ENCODE assay signal across 9 cellular contexts in the genomic region with DNA sequence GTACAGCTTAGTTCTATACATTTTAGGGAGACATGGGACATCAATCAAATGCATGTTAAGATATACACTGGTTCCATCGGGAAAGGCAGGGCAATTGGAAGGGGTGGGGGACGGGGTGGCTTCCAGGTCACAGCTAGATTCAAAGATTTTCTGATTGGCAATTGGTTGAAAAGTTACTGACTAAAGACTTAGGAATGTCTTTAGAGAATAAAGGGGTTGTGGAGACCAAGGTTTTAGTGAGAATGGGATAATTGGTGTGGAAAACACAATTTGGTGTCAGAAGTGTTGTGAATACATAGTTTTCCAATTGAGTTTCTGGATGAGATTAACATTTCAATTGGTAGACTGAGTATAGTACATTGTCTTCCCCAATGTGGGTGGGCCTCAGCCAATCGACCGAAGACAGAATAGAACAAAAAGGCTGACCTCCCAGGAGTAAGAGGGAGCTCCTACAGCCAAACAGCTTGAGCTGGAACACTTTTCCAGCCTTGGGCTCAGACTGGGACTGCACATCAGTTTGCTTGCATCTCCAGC. TPM values are rescaled to one million over a fixed set of nuclear protein-coding genes. Genes with fewer than 3 reads are reported as not detected.
A peak's percentile ranks its signal among the peaks of the same experiment; 100 is the strongest.
DNase-seq lines count a peak whose midpoint lies in the region; ATAC-seq and TF ChIP-seq lines count a peak whose summit lies in the region.
"Had no signal": no experiment of that assay in that cellular context is flagged by ENCODE, and none has a peak within 500 bp of the region (broad histone marks: within the 10 kb centered on the region; RNA-seq: fewer than 3 reads in every experiment).

No MANE protein-coding gene starts in this region.

- H3K4ac ChIP-seq in mesenchymal stem cell (ENCODE audit: low read depth in 1 of 2, low read length in 2 of 2) = no peak overlapping the region

- H2BK15ac ChIP-seq in mesenchymal stem cell (ENCODE audit: low read depth, poor library complexity, severe bottlenecking) = no peak overlapping the region

- no peak overlapping the region for H2BK120ac ChIP-seq in mesenchymal stem cell (ENCODE audit: low read depth, low read length)

- ATAC-seq in Right ventricle myocardium superior (ENCODE audit: poor library complexity) = peak; percentile 22
- peak; percentile 33 for ATAC-seq in thoracic aorta (ENCODE audit: insufficient number of reproducible peaks, low FRiP score, low read depth)
- no peak for ATAC-seq in HG03432 (IDR thresholded peaks at IDR 0.05; ENCODE audit: unreplicated experiment)
- no peak for ATAC-seq in HG02840 (IDR thresholded peaks at IDR 0.05; ENCODE audit: low FRiP score, unreplicated experiment)

- H2AK5ac ChIP-seq in mesenchymal stem cell (ENCODE audit: low read length, severe bottlenecking) = peak overlapping the region; percentile 35

- no peak overlapping the region for H3K14ac ChIP-seq in mesenchymal stem cell (ENCODE audit: low read length in 2 of 2)

- no peak overlapping the region for H2BK12ac ChIP-seq in mesenchymal stem cell (ENCODE audit: low read length in 2 of 2)

- H4K8ac ChIP-seq in mesenchymal stem cell (ENCODE audit: low read length) = no peak overlapping the region

- TF ChIP-seq CTCF in right atrium auricular region (IDR thresholded peaks at IDR 0.05) = no peak
- no peak for TF ChIP-seq CTCF in astrocyte of the cerebellum (IDR thresholded peaks at IDR 0.05; ENCODE audit: low read depth, low read length, missing control alignments)
- no peak for TF ChIP-seq CTCF in thoracic aorta (IDR thresholded peaks at IDR 0.05)

- no peak overlapping the region for H2BK5ac ChIP-seq in mesenchymal stem cell (ENCODE audit: low read depth, low read length, poor library complexity, severe bottlenecking)

- in situ Hi-C loops in astrocyte of the cerebellum (cut with HindIII; ENCODE audit: low sequenced_read_pairs) = no loop called here

- DNase-seq in Right ventricle myocardium superior (no peak), right atrium auricular region (ENCODE audit: low spot score) (no peak), astrocyte of the cerebellum (ENCODE audit: low read depth) (peak; percentile 11), mesenchymal stem cell (peak; percentile 11), thoracic aorta (ENCODE audit: low spot score) (no peak), DMS53 (lab: John Stamatoyannopoulos, UW) (no peak)
- DNase-seq: colonic mucosa had no signal

- no peak overlapping the region for H3K23ac ChIP-seq in mesenchymal stem cell (ENCODE audit: low read length in 2 of 2)

- no peak overlapping the region for H3K18ac ChIP-seq in mesenchymal stem cell (ENCODE audit: low read depth in 1 of 2, low read length in 2 of 2)

- H3K79me1 ChIP-seq in mesenchymal stem cell (replicated peaks; ENCODE audit: low read length, poor library complexity, severe bottlenecking) = no peaks in the 10 kb centered on the region

- H2AFZ ChIP-seq in mesenchymal stem cell (ENCODE audit: low read depth, low read length) = no peak overlapping the region

- H3K27ac ChIP-seq in right atrium auricular region (no peak overlapping the region), mesenchymal stem cell (ENCODE audit: low read length, poor library complexity, severe bottlenecking) (no peak overlapping the region), thoracic aorta (no peak overlapping the region)
- H3K27ac ChIP-seq: colonic mucosa had no signal

- WGBS in mesenchymal stem cell = 3% methylated on average over 4 of the region's 4 CpGs

- H3K9me3 ChIP-seq in right atrium auricular region (no peaks in the 10 kb centered on the region), mesenchymal stem cell (ENCODE audit: control insufficient read depth, low read length) (no peaks in the 10 kb centered on the region), thoracic aorta (no peaks in the 10 kb centered on the region)
- H3K9me3 ChIP-seq: colonic mucosa had no signal

- peaks cover 0 to 14% of the 10 kb centered on the region in 2 donors for H3K4me1 ChIP-seq in right atrium auricular region
- peaks cover 2% of the 10 kb centered on the region for H3K4me1 ChIP-seq in mesenchymal stem cell (ENCODE audit: control insufficient read depth, insufficient read depth, low read depth, low read length)
- peaks cover 6 to 11% of the 10 kb centered on the region in 2 donors for H3K4me1 ChIP-seq in thoracic aorta (ENCODE audit: control insufficient read depth in 1 of 2, low read depth in 2 of 2)
- H3K4me1 ChIP-seq: colonic mucosa had no signal

- H3K9ac ChIP-seq in mesenchymal stem cell (ENCODE audit: low read length) = peak overlapping the region; percentile 95

- peak overlapping the region; percentile 54 for H3K4me2 ChIP-seq in mesenchymal stem cell (ENCODE audit: low read length, poor library complexity, severe bottlenecking)

- no peaks in the 10 kb centered on the region for H3K36me3 ChIP-seq in right atrium auricular region
- peaks cover 0 to 31% of the 10 kb centered on the region in 2 experiments for H3K36me3 ChIP-seq in mesenchymal stem cell (ENCODE audit: control insufficient read depth in 1 of 2, insufficient read depth in 2 of 2, low read depth in 1 of 2, low read length in 2 of 2)
- no peaks in the 10 kb centered on the region for H3K36me3 ChIP-seq in thoracic aorta
- H3K36me3 ChIP-seq: colonic mucosa had no signal

- intact Hi-C loops in Right ventricle myocardium superior (cut with DNase I) = no loop called here

- H3K4me3 ChIP-seq in right atrium auricular region (peak overlapping the region in 1 of 2 donors; percentile 64), astrocyte of the cerebellum (ENCODE audit: low read depth, low read length) (peak overlapping the region; percentile 64), mesenchymal stem cell (ENCODE audit: insufficient read depth in 1 of 2, low read depth in 1 of 2, low read length in 2 of 2) (peak overlapping the region in 1 of 2 experiments; percentile 93), thoracic aorta (peak overlapping the region; percentile 94)

- H4K91ac ChIP-seq in mesenchymal stem cell (ENCODE audit: low read length) = no peak overlapping the region

- H3K27me3 ChIP-seq in right atrium auricular region (no peaks in the 10 kb centered on the region), mesenchymal stem cell (ENCODE audit: control insufficient read depth in 1 of 2, insufficient read depth in 1 of 2, low read length in 2 of 2) (no peaks in the 10 kb centered on the region), thoracic aorta (replicated peaks; ENCODE audit: insufficient read depth) (no peaks in the 10 kb centered on the region)

RNA-seq across cellular contexts. Expression of a gene that starts 1.0 kb away (rescaled TPM):
- 0.08 TPM for total RNA-seq in Right ventricle myocardium superior
- total RNA-seq in right atrium auricular region = under 1 TPM; 0.28 to 0.44 TPM
- 1.9 TPM for polyA plus RNA-seq in mesenchymal stem cell (2013, experiment 1 of 2)
- 1.4 TPM for polyA plus RNA-seq in mesenchymal stem cell (2013, experiment 2 of 2)
- total RNA-seq in thoracic aorta = not detected

RNA-seq across cellular contexts. Expression of a gene that starts 47.6 kb away (rescaled TPM):
- total RNA-seq in Right ventricle myocardium superior (35.2 TPM), right atrium auricular region (10 to 100 TPM; 34.1 to 36.3 TPM), thoracic aorta (100 to 1,000 TPM in 1 of 2 donors, 10 to 100 TPM in 1; 86.8 to 116 TPM)
- 87.6 TPM for polyA plus RNA-seq in mesenchymal stem cell (2013, experiment 1 of 2)
- polyA plus RNA-seq in mesenchymal stem cell (2013, experiment 2 of 2) = 86.1 TPM

Comparison
In these comparisons a context has a peak if more than half of its experiments do, and no peak if none do; other contexts are left out.
1. ATAC-seq: peak in Right ventricle myocardium superior (single experiment) and thoracic aorta (single experiment); none in HG03432 (single experiment) and HG02840 (single experiment).
2. DNase-seq: peak in astrocyte of the cerebellum (single experiment) and mesenchymal stem cell (single experiment); none in Right ventricle myocardium superior (single experiment), right atrium auricular region (single experiment), thoracic aorta (single experiment) and DMS53 (single experiment).